In the genomic region with DNA sequence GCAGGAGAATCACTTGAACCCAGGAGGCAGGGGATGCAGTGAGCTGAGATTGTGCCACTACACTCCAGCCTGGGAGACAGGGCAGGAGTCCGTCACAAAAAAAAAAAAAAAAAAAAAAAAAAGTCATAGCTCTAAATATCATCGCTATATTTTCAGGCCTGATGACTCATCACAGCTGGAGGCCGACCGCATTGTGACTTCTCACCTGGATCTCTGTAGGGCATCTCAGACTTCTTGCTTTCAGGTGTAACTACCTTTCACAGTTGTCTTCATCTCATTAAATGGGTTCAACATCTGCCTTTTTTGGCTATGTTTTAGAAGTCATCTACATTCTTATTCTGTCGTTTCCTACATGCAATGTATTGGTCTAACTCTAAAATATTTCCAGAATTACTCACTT, we compare ENCODE assay signal across 24 cellular contexts.
A peak's percentile ranks its signal among the peaks of the same experiment; 100 is the strongest.
DNase-seq lines count a peak whose midpoint lies in the region; FAIRE-seq and TF ChIP-seq lines count a peak whose summit lies in the region.
"Had no signal": no experiment of that assay in that cellular context is flagged by ENCODE, and none has a peak within 500 bp of the region (broad histone marks: within the 10 kb centered on the region; RNA-seq: fewer than 3 reads in every experiment).

No MANE protein-coding gene starts in this region.

- no peak overlapping the region for H3K27ac ChIP-seq in PC-9
- H3K27ac ChIP-seq: GM23248, HL-60, SJCRH30 had no signal

- TF ChIP-seq CTCF in PC-9 (conservative IDR thresholded peaks at IDR 0.05) (no peak), epithelial cell of esophagus (IDR thresholded peaks at IDR 0.05; ENCODE audit: insufficient read depth, low read depth, low read length, missing control alignments) (no peak)

- H3K4me3 ChIP-seq in PC-9 (no peak overlapping the region), epithelial cell of esophagus (ENCODE audit: low read length) (no peak overlapping the region)
- H3K4me3 ChIP-seq: GM23248, SJCRH30 had no signal

- H3K4me1 ChIP-seq in PC-9 (replicated peaks; ENCODE audit: insufficient read depth) = 0 out of 2 replicates have a peak, but pooled peaks cover 3% of the 10 kb centered on the region
- H3K4me1 ChIP-seq: SJCRH30 had no signal

- no peak overlapping the region for H3K4me2 ChIP-seq in PC-9

- no peaks in the 10 kb centered on the region for H4K20me1 ChIP-seq in PC-9 (ENCODE audit: insufficient read depth)

- CTCF ChIA-PET in PC-9 (lab: Charles Lee) = no interaction called here

- no peaks in the 10 kb centered on the region for H3F3A ChIP-seq in PC-9 (ENCODE audit: insufficient read depth, low read depth)

- no peak overlapping the region for H2AFZ ChIP-seq in PC-9
- H2AFZ ChIP-seq: GM23248 had no signal

- H3K9me2 ChIP-seq in PC-9 (ENCODE audit: insufficient read depth) = no peaks in the 10 kb centered on the region

- no peaks in the 10 kb centered on the region for H3K36me3 ChIP-seq in PC-9 (ENCODE audit: low read depth)
- H3K36me3 ChIP-seq: SJCRH30 had no signal

- BruUV-seq in PC-9 (replicated peaks; lab: Mats Ljungman, UMichigan) = no TSS peak

- intact Hi-C loops in PC-9 (cut with micrococcal nuclease; ENCODE audit: unreplicated experiment) = no loop called here

- FAIRE-seq in frontal cortex (lab: Jason Lieb, UNC) = no peak
- FAIRE-seq: GM18507, GM19239, HTR-8/SVneo had no signal

- H3K27me3 ChIP-seq in PC-9 (ENCODE audit: insufficient read depth, low read depth) = peaks cover 7% of the 10 kb centered on the region; the same call in 1 of the 2 replicates
- H3K27me3 ChIP-seq: SJCRH30 had no signal

- POLR2A ChIA-PET in PC-9 (lab: Charles Lee; ENCODE audit: unreplicated experiment) = interaction anchor here (0.7 kb wide), 1 partner anchor 267 kb away, joined by 3 read pairs; no protein-coding TSS in a partner anchor

- H3K79me2 ChIP-seq in PC-9 (ENCODE audit: low read depth) = no peaks in the 10 kb centered on the region

- peak; percentile 43 for DNase-seq in Daoy (ENCODE audit: low read depth)
- peak; percentile 42 for DNase-seq in LoVo (ENCODE audit: low spot score)
- DNase-seq in PC-9 = peak; percentile 8 to 61
- DNase-seq in epithelial cell of esophagus (ENCODE audit: low read depth) = peak; percentile 3
- no peak for DNase-seq in frontal cortex (ENCODE audit: low spot score in 2 of 2)
- no peak for DNase-seq in NCI-H82 (lab: John Stamatoyannopoulos, UW)
- DNase-seq in DMS114 treated with DMSO at 0.1 percent for 48 hours (lab: John Stamatoyannopoulos, UW; ENCODE audit: unreplicated experiment) = no peak
- DNase-seq: CD4-positive, CD25-positive, alpha-beta regulatory T cell; GDM1; GM23248; HCEC 1CT; KG1; MV-4-11; NCI-H1105 treated with DMSO at 0.1 percent for 48 hours; NCI-H187 treated with DMSO at 0.1 percent for 48 hours; NCI-H2107; NCI-H446 treated with DMSO at 0.1 percent for 48 hours; NCI-H526 treated with DMSO at 0.1 percent for 48 hours; SJCRH30; T-helper 1 cell had no signal

- no peaks in the 10 kb centered on the region for H3K9me3 ChIP-seq in PC-9 (ENCODE audit: insufficient read depth, low read depth)
- H3K9me3 ChIP-seq: SJCRH30 had no signal

Comparison
In these comparisons a context has a peak if more than half of its experiments do, and no peak if none do; other contexts are left out.
1. DNase-seq: peak in Daoy (single experiment), LoVo (single experiment), PC-9 (2 of 2) and epithelial cell of esophagus (single experiment); none in frontal cortex (0 of 2), NCI-H82 (single experiment) and DMS114 treated with DMSO at 0.1 percent for 48 hours (single experiment).